26 cellular contexts compared by ENCODE assay signal in the genomic region with DNA sequence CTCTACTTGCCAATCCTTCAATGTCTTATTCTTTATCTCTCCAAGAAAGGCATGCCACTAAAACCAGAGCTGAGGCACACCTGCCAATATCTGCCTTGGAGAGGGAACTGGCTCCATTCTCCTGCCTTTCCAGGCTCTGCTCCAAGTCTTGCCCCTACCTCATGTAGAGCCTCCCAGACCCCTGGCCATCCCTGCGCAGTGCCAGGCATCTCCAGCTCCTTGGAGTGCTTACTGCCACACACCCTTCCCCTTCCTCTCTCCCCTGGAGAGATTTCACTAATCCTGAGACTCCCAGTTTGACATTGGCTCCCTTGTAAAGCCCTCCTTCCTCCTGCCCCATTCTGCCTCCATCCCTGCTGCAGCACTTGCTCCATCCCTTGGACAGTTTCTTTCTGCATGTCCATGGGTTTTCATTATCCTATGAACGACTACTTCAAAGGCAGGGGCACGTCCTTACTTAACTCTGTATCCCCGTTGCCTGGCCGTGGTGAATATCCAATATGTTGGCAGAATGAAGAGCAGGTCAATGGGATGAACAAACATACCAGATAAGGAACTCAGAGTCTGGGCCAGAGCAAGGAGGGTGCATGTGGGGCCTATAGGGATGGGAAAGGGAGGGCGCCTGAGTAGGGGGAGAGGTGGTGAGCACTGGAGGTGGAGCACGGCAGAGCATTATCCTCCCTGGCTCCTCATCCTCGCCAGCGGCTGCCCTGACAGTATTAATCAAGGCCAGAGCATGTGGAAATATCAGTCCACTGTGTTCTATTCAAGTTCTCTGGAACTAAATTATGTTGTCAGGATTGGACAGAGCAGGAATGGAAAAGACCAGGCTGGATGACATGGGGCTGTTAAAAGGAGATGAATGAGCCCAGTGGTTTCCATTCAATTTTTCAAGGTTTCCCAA.
"Had no signal": no experiment of that assay in that cellular context is flagged by ENCODE, and none has a peak within 500 bp of the region (broad histone marks: within the 10 kb centered on the region; RNA-seq: fewer than 3 reads in every experiment).

No MANE protein-coding gene starts in this region.

- H3K4me3 ChIP-seq: esophagus squamous epithelium, heart right ventricle, lung, neural progenitor cell, pancreas, sigmoid colon, stomach, thyroid gland, vagina had no signal

- DNase-seq: cortex of kidney; effector memory CD8-positive, alpha-beta T cell; erythroblast; esophagus squamous epithelium; foreskin melanocyte; glutamatergic neuron; heart right ventricle; hippocampal formation; left cardiac atrium; left ventricle myocardium superior; nucleus accumbens; pancreas; retina; sigmoid colon; stimulated activated CD4-positive, alpha-beta T cell treated with anti-CD3 and anti-CD28 coated beads, Interleukin-2, amount 100 ng/mL, for 24 hours; stimulated activated CD4-positive, alpha-beta T cell treated with anti-CD3 and anti-CD28 coated beads, Interleukin-4, amount 100 ng/mL, for 24 hours; stimulated activated naive CD4-positive, alpha-beta T cell treated with Interleukin-2 at 50 U/mL for 16 hours; stomach; thyroid gland; trophoblast cell had no signal

- H3K9ac ChIP-seq: neural progenitor cell had no signal

- ATAC-seq: effector memory CD8-positive, alpha-beta T cell; left cardiac atrium; left ventricle myocardium superior; stimulated activated effector memory CD8-positive, alpha-beta T cell treated with anti-CD3 and anti-CD28 coated beads, Interleukin-12 subunit alpha, Interleukin-12 subunit beta, amount 100 ng/mL, for 72 hours had no signal

- FAIRE-seq: endometrium, islet of Langerhans, pancreas had no signal

- H3K36me3 ChIP-seq: esophagus squamous epithelium, heart right ventricle, neural progenitor cell, pancreas, sigmoid colon, stomach, thyroid gland, vagina had no signal

- H3K27ac ChIP-seq: esophagus squamous epithelium, heart right ventricle, neural progenitor cell, pancreas, sigmoid colon, stomach, thyroid gland, vagina had no signal

- H3K9me3 ChIP-seq: esophagus squamous epithelium, heart right ventricle, pancreas, stomach, thyroid gland, vagina had no signal

- H3K27me3 ChIP-seq: heart right ventricle, neural progenitor cell, pancreas, sigmoid colon, stomach, thyroid gland, vagina had no signal
